8 cellular contexts compared by ENCODE assay signal in genomic region chr17:44219636-44220210, GRCh38. TPM values are rescaled to one million over a fixed set of nuclear protein-coding genes. Genes with fewer than 3 reads are reported as not detected.
DNase-seq lines count a peak whose midpoint lies in the region; ATAC-seq and TF ChIP-seq lines count a peak whose summit lies in the region.

Gene UBTF (minus strand): TSS chr17:44219675. CDS start chr17:44218229, 1,446 bp downstream.

- H3K9me3 Mint-ChIP-seq in CD4-positive, alpha-beta memory T cell, result peaks cover 0 to 6% (median 0%) of the 10 kb centered on the region in 8 donors

- H3K4me1 Mint-ChIP-seq in CD4-positive, alpha-beta memory T cell, result peaks cover 32 to 59% (median 41%) of the 10 kb centered on the region in 4 donors

- H2AFZ ChIP-seq in hepatocyte, result peak within 1 kb of the TSS; percentile 60

- H3K27me3 ChIP-seq in CD4-positive, alpha-beta memory T cell (ENCODE audit: insufficient read depth, low read length), result no peaks in the 10 kb centered on the region
- H3K27me3 ChIP-seq in MG63 (no peaks in the 10 kb centered on the region), hepatocyte (no peaks in the 10 kb centered on the region), rectal smooth muscle tissue (ENCODE audit: control insufficient read depth, insufficient read depth, low read length) (no peaks in the 10 kb centered on the region)

- peak within 1 kb of the TSS; percentile 92 to 96 (median 94) for H3K27ac Mint-ChIP-seq in CD4-positive, alpha-beta memory T cell

- peak within 1 kb of the TSS; percentile 97 for H3K4me2 ChIP-seq in hepatocyte

- in situ Hi-C loops in astrocyte of the spinal cord (cut with HindIII; ENCODE audit: low sequenced_read_pairs), result no loop called here

- WGBS in hepatocyte (ENCODE audit: low lambda C conversion rate, missing lambda C conversion rate), result no CpG with 5 or more reads among the region's 68 CpGs

- no peaks in the 10 kb centered on the region for H3K27me3 Mint-ChIP-seq in CD4-positive, alpha-beta memory T cell

- H3K79me2 ChIP-seq in hepatocyte, result peaks cover 46% of the 10 kb centered on the region

- H3K27ac ChIP-seq in CD4-positive, alpha-beta memory T cell (ENCODE audit: low read depth, low read length), result peak within 1 kb of the TSS; percentile 85
- H3K27ac ChIP-seq in hepatocyte (peak within 1 kb of the TSS; percentile 100), rectal smooth muscle tissue (ENCODE audit: low read depth, low read length) (peak within 1 kb of the TSS; percentile 95)

- peak within 1 kb of the TSS; percentile 91 to 97 (median 93) for H3K4me3 Mint-ChIP-seq in CD4-positive, alpha-beta memory T cell

- H3K9me2 ChIP-seq in hepatocyte (replicated peaks; ENCODE audit: insufficient read depth), result no peaks in the 10 kb centered on the region

- H4K20me1 ChIP-seq in hepatocyte (ENCODE audit: insufficient read depth, poor library complexity, severe bottlenecking), result peaks cover 20% of the 10 kb centered on the region

- CTCF ChIA-PET in CD4-positive, alpha-beta memory T cell (lab: Charles Lee; ENCODE audit: partially characterized antibody), result interaction anchor here (0.6 to 4.2 kb wide), 7 partner anchors 8 to 1832 kb away, joined by 3 to 48 read pairs (median 5); partner anchors contain the start of genes GRN and SLC25A39

- DNase-seq in CD4-positive, alpha-beta memory T cell, result peak; percentile 69 to 81 (median 75)
- DNase-seq in MG63, result peak; percentile 90
- peak; percentile 72 for DNase-seq in astrocyte of the spinal cord (ENCODE audit: low read depth, low spot score)
- DNase-seq in hepatocyte (ENCODE audit: low spot score), result peak; percentile 81

- peaks cover 48% of the 10 kb centered on the region for H3K4me1 ChIP-seq in CD4-positive, alpha-beta memory T cell (ENCODE audit: insufficient read depth, low read length)
- H3K4me1 ChIP-seq in hepatocyte (ENCODE audit: insufficient read depth) (peaks cover 22% of the 10 kb centered on the region), rectal smooth muscle tissue (ENCODE audit: control insufficient read depth, insufficient read depth, low read length) (peaks cover 18% of the 10 kb centered on the region)

- POLR2A ChIA-PET in CD4-positive, alpha-beta memory T cell (lab: Charles Lee; ENCODE audit: partially characterized antibody), result interaction anchor here (0.5 to 15.7 kb wide), 18 partner anchors 10 to 859 kb away, joined by 3 to 325 read pairs (median 7); partner anchors contain the start of genes ATXN7L3, GRN, HDAC5 and LSM12

- no peaks in the 10 kb centered on the region for H3K9me3 ChIP-seq in CD4-positive, alpha-beta memory T cell (ENCODE audit: control insufficient read depth in 1 of 2, low read length in 2 of 2)
- H3K9me3 ChIP-seq in MG63, result no peaks in the 10 kb centered on the region
- H3K9me3 ChIP-seq in hepatocyte (ENCODE audit: low read depth), result no peaks in the 10 kb centered on the region

- H3K4me3 ChIP-seq in CD4-positive, alpha-beta memory T cell (ENCODE audit: low read length in 2 of 2), result peak within 1 kb of the TSS; percentile 61 to 76
- H3K4me3 ChIP-seq in MG63, result peak within 1 kb of the TSS; percentile 90
- H3K4me3 ChIP-seq in astrocyte of the spinal cord (ENCODE audit: low read depth, low read length), result peak within 1 kb of the TSS; percentile 81
- peak within 1 kb of the TSS; percentile 97 for H3K4me3 ChIP-seq in hepatocyte
- H3K4me3 ChIP-seq in rectal smooth muscle tissue (ENCODE audit: low read length), result peak within 1 kb of the TSS; percentile 88

- peak; percentile 5 for TF ChIP-seq CTCF in astrocyte of the spinal cord (IDR thresholded peaks at IDR 0.05; ENCODE audit: low read depth, low read length)
- no peak for TF ChIP-seq CTCF in hepatocyte (IDR thresholded peaks at IDR 0.05; ENCODE audit: poor library complexity)

- H3K36me3 Mint-ChIP-seq in CD4-positive, alpha-beta memory T cell, result peaks cover 21 to 39% of the 10 kb centered on the region in 2 donors

- H3K36me3 ChIP-seq in CD4-positive, alpha-beta memory T cell (ENCODE audit: insufficient read depth, low read length), result peaks cover 19% of the 10 kb centered on the region
- H3K36me3 ChIP-seq in MG63 (peaks cover 35% of the 10 kb centered on the region), hepatocyte (replicated peaks; ENCODE audit: insufficient read depth, low read depth) (peaks cover 3% of the 10 kb centered on the region), rectal smooth muscle tissue (ENCODE audit: control insufficient read depth, insufficient read depth, low read length) (peaks cover 23% of the 10 kb centered on the region)

- ATAC-seq in GM21529 (IDR thresholded peaks at IDR 0.05; ENCODE audit: unreplicated experiment) (peak; percentile 4), GM18870 (IDR thresholded peaks at IDR 0.05; ENCODE audit: unreplicated experiment) (no peak)

- intact Hi-C loops in CD4-positive, alpha-beta memory T cell (cut with micrococcal nuclease), result loop anchor here (2.0 to 5.0 kb wide), 2 partner anchors 79 to 212 kb away; partner anchors contain the start of gene HROB
- intact Hi-C loops in T-helper 1 cell treated with Interleukin-12 subunit alpha and Interleukin-12 subunit beta and Interleukin-4 antibody, amounts not matched to agents 30 ng/mL and 1 ng/mL, for 36 hours (cut with micrococcal nuclease), result loop anchor here (5.0 kb wide), 3 partner anchors 283 to 678 kb away; partner anchors contain the start of genes EFTUD2 and GPATCH8

- peak within 1 kb of the TSS; percentile 84 for H3K9ac ChIP-seq in rectal smooth muscle tissue (ENCODE audit: low read length)

RNA-seq across cellular contexts. Expression of gene UBTF, which starts in this region (rescaled TPM):
- 100 to 1,000 TPM; 245 to 264 TPM for total RNA-seq in CD4-positive, alpha-beta memory T cell
- polyA plus RNA-seq in CD4-positive, alpha-beta memory T cell, result 10 to 100 TPM; 12.2 to 69.7 TPM
- total RNA-seq in MG63 (2014; rRNA removed; shearing (Covaris generic); ENCODE audit: low replicate concordance), result 51.2 and 64.2 TPM in 2 replicates
- total RNA-seq in T-helper 1 cell treated with Interleukin-12 subunit alpha and Interleukin-12 subunit beta and Interleukin-4 antibody, amounts not matched to agents 30 ng/mL and 1 ng/mL, for 36 hours, result 169 and 175 TPM in 2 replicates
- total RNA-seq in hepatocyte, result 35.0 and 38.9 TPM in 2 replicates
- 37.2 and 41.1 TPM in 2 replicates for polyA plus RNA-seq in hepatocyte
